In the genomic region with DNA sequence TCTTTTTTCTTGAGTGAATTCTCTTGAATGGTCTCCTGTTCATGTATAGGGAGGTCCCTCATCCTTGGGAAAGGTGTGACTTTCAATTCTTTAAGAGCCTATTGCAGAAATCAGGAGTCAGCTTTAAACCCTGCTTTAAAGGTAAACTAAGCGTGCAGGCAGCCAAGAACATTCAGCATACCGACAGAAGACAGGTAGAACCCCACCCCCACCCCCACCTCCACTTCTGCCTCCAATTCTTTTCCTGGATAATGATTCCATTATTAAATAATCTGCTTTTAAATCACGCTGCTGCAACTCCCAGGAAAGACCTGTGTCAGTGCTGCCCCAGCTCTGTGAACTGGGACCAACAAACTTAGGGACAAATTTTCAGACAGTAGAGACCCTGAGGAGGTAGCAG, we compare ENCODE assay signal across 18 cellular contexts. TPM values are rescaled to one million over a fixed set of nuclear protein-coding genes. Genes with fewer than 3 reads are reported as not detected.
DNase-seq lines count a peak whose midpoint lies in the region; ATAC-seq and TF ChIP-seq lines count a peak whose summit lies in the region.
"Had no signal": no experiment of that assay in that cellular context is flagged by ENCODE, and none has a peak within 500 bp of the region (broad histone marks: within the 10 kb centered on the region; RNA-seq: fewer than 3 reads in every experiment).

No MANE protein-coding gene starts in this region.

- peaks cover 2% of the 10 kb centered on the region; the same call in 1 of the 2 replicates for H3K27me3 Mint-ChIP-seq in HFFc6 (ENCODE audit: insufficient read depth)
- H3K27me3 Mint-ChIP-seq in glutamatergic neuron (ENCODE audit: unreplicated experiment): peaks cover 2% of the 10 kb centered on the region
- H3K27me3 Mint-ChIP-seq in nephron progenitor cell (ENCODE audit: low read depth, poor library complexity): peaks cover 4% of the 10 kb centered on the region
- H3K27me3 Mint-ChIP-seq: CD4-positive, alpha-beta memory T cell had no signal

- H3K27ac Mint-ChIP-seq in HFFc6 (peak overlapping the region; percentile 17; the same call in 1 of the 2 replicates), glutamatergic neuron (ENCODE audit: unreplicated experiment) (peak overlapping the region; percentile 10), nephron progenitor cell (peak overlapping the region; percentile 38)
- H3K27ac Mint-ChIP-seq: CD4-positive, alpha-beta memory T cell had no signal

- peaks cover 22% of the 10 kb centered on the region for H3K4me1 Mint-ChIP-seq in HFFc6 (ENCODE audit: low read depth)
- peaks cover 70% of the 10 kb centered on the region for H3K4me1 Mint-ChIP-seq in glutamatergic neuron (ENCODE audit: low read depth, unreplicated experiment)
- peaks cover 53% of the 10 kb centered on the region for H3K4me1 Mint-ChIP-seq in nephron progenitor cell
- H3K4me1 Mint-ChIP-seq: CD4-positive, alpha-beta memory T cell had no signal

- no peak for TF ChIP-seq CTCF in HFFc6 (IDR thresholded peaks at IDR 0.05)
- TF ChIP-seq CTCF in glutamatergic neuron (IDR thresholded peaks at IDR 0.05; ENCODE audit: partially characterized antibody, unreplicated experiment): no peak
- no peak for TF ChIP-seq CTCF in nephron progenitor cell (IDR thresholded peaks at IDR 0.05)

- no peak overlapping the region for H3K4me3 ChIP-seq in skeletal muscle satellite cell (ENCODE audit: low read length)
- H3K4me3 ChIP-seq: A549, HAP-1 had no signal

- peak overlapping the region; percentile 11 for H3K4me2 ChIP-seq in skeletal muscle satellite cell (ENCODE audit: low read length)
- H3K4me2 ChIP-seq: A549 had no signal

- ATAC-seq in HG02885 (IDR thresholded peaks at IDR 0.05; ENCODE audit: poor library complexity, unreplicated experiment): no peak
- ATAC-seq: A549 had no signal

- H3K9me3 ChIP-seq in skeletal muscle satellite cell (replicated peaks; ENCODE audit: low read length): no peaks in the 10 kb centered on the region
- H3K9me3 ChIP-seq: A549, BE2C, Caco-2, HAP-1 had no signal

- H3K4me1 ChIP-seq in skeletal muscle satellite cell (ENCODE audit: control insufficient read depth, insufficient read depth, low read length): peaks cover 13% of the 10 kb centered on the region
- H3K4me1 ChIP-seq: A549, Caco-2 had no signal

- no peaks in the 10 kb centered on the region for H3K36me3 Mint-ChIP-seq in HFFc6 (ENCODE audit: low read depth)
- no peaks in the 10 kb centered on the region for H3K36me3 Mint-ChIP-seq in glutamatergic neuron (ENCODE audit: unreplicated experiment)
- H3K36me3 Mint-ChIP-seq in nephron progenitor cell (ENCODE audit: low read depth): no peaks in the 10 kb centered on the region

- no peak overlapping the region for H3K9ac ChIP-seq in skeletal muscle satellite cell (ENCODE audit: low read depth, low read length)

- H3K9me3 Mint-ChIP-seq in HFFc6 (no peaks in the 10 kb centered on the region), glutamatergic neuron (ENCODE audit: unreplicated experiment) (no peaks in the 10 kb centered on the region), nephron progenitor cell (no peaks in the 10 kb centered on the region)
- H3K9me3 Mint-ChIP-seq: CD4-positive, alpha-beta memory T cell had no signal

- H3K36me3 ChIP-seq in skeletal muscle satellite cell (ENCODE audit: insufficient read depth, low read length): no peaks in the 10 kb centered on the region
- H3K36me3 ChIP-seq: BE2C, HAP-1 had no signal

- no peaks in the 10 kb centered on the region for H3K27me3 ChIP-seq in skeletal muscle satellite cell (ENCODE audit: control insufficient read depth, insufficient read depth, low read length)
- H3K27me3 ChIP-seq: BE2C had no signal

- H3K4me3 Mint-ChIP-seq in HFFc6 (no peak overlapping the region), glutamatergic neuron (ENCODE audit: unreplicated experiment) (no peak overlapping the region), nephron progenitor cell (no peak overlapping the region)
- H3K4me3 Mint-ChIP-seq: CD4-positive, alpha-beta memory T cell had no signal

- DNase-seq in HFFc6 (no peak), glutamatergic neuron (no peak), nephron progenitor cell (no peak), Kasumi-1 (lab: John Stamatoyannopoulos, UW) (no peak), medulla oblongata (ENCODE audit: extremely low spot score) (no peak)
- DNase-seq: 8988T; AML-193; BE2C; C1 segment of cervical spinal cord; Caco-2; CD4-positive, alpha-beta memory T cell; DMS153; DND-41; GOT3 had no signal

RNA-seq across cellular contexts. Expression of a gene that starts 49.3 kb away (rescaled TPM):
- total RNA-seq in HFFc6 (2021; fragmentation: NEBNext Ultra II Directional; extraction: Animal tissue kit (Norgen Biotek cat#: 25700)): under 1 TPM in 5 of 6 experiments, not detected in 1; 0.05 to 0.13 (median 0.09) TPM
- 4.0 TPM for total RNA-seq in glutamatergic neuron (ENCODE audit: unreplicated experiment)
- total RNA-seq in skeletal muscle satellite cell (2012; rRNA removed): under 0.01 TPM in 1 of 2 replicates, not detected in the other
- total RNA-seq: Caco-2 had no signal
